In the genomic region with DNA sequence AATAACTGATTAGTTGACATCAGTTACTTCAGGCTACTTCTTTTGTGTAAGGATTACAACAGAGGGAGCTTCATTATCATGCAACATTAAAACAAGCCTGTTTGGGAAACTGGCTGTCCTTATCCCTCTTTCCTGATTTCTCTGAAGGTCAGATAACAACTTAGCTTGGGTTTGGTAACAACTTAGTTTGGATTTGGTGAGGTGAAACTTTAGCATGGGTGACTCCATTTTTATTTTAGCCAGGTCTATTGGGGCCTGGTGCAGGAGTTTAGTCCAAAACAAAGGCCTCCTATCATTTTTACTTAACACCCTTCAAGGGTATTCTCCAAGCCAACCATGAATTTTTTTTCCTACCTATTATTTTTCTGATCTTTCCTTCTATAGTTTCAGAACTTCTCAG, we compare ENCODE assay signal across 1 cellular context.
TF ChIP-seq lines count a peak whose summit lies in the region.

No MANE protein-coding gene starts in this region.

TF ChIP-seq in A549, 52 proteins besides CTCF, POLR2A, EP300 and RAD21:
- TF ChIP-seq MYC (IDR thresholded peaks at IDR 0.05; ENCODE audit: borderline replicate concordance, low read length) (no peak), HDAC2 (IDR thresholded peaks at IDR 0.05) (no peak), HEYL (CRISPR knock-in tag; IDR thresholded peaks at IDR 0.05) (no peak), RCOR1 (IDR thresholded peaks at IDR 0.05; ENCODE audit: low read depth, low read length) (no peak), SREBF2 (IDR thresholded peaks at IDR 0.05) (no peak)
- TF ChIP-seq, protein P1, sequence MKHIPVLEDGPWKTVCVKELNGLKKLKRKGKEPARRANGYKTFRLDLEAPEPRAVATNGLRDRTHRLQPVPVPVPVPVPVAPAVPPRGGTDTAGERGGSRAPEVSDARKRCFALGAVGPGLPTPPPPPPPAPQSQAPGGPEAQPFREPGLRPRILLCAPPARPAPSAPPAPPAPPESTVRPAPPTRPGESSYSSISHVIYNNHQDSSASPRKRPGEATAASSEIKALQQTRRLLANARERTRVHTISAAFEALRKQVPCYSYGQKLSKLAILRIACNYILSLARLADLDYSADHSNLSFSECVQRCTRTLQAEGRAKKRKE (CRISPR knock-in tag; IDR thresholded peaks at IDR 0.05; ENCODE audit: low read depth): no peak
- TF ChIP-seq, protein P2, sequence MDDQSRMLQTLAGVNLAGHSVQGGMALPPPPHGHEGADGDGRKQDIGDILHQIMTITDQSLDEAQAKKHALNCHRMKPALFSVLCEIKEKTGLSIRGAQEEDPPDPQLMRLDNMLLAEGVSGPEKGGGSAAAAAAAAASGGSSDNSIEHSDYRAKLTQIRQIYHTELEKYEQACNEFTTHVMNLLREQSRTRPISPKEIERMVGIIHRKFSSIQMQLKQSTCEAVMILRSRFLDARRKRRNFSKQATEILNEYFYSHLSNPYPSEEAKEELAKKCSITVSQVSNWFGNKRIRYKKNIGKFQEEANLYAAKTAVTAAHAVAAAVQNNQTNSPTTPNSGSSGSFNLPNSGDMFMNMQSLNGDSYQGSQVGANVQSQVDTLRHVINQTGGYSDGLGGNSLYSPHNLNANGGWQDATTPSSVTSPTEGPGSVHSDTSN (IDR thresholded peaks at IDR 0.05): no peak
